8 cellular contexts compared by ENCODE assay signal in genomic region chr3:58034738-58035511, GRCh38. TPM values are rescaled to one million over a fixed set of nuclear protein-coding genes. Genes with fewer than 3 reads are reported as not detected.
DNase-seq lines count a peak whose midpoint lies in the region; ATAC-seq and TF ChIP-seq lines count a peak whose summit lies in the region.

No MANE protein-coding gene starts in this region.

- H3K36me3 Mint-ChIP-seq in activated naive CD8-positive, alpha-beta T cell treated with anti-CD3 and anti-CD28 coated beads, Interleukin-2, amount 50 U/mL, for 24 hours (ENCODE audit: low read depth) = no peaks in the 10 kb centered on the region

- TF ChIP-seq CTCF in GM12865 (IDR thresholded peaks at IDR 0.05; ENCODE audit: insufficient read depth, low read depth, low read length, missing control alignments) = no peak

- H3K27me3 Mint-ChIP-seq in activated naive CD8-positive, alpha-beta T cell treated with anti-CD3 and anti-CD28 coated beads, Interleukin-2, amount 50 U/mL, for 24 hours = no peaks in the 10 kb centered on the region

- peak overlapping the region; percentile 15 for H3K4me3 Mint-ChIP-seq in activated naive CD8-positive, alpha-beta T cell treated with anti-CD3 and anti-CD28 coated beads, Interleukin-2, amount 50 U/mL, for 24 hours

- H3K4me3 ChIP-seq in GM12865 (ENCODE audit: low read depth, low read length) = 0 out of 2 replicates have a peak overlapping the region, but pooled peaks have one; percentile 3

- ATAC-seq in GM21360 (IDR thresholded peaks at IDR 0.05; ENCODE audit: unreplicated experiment) (peak; percentile 97), HG03442 (IDR thresholded peaks at IDR 0.05; ENCODE audit: unreplicated experiment) (peak; percentile 99), left lobe of liver (no peak)
- peak; percentile 98 for ATAC-seq in activated naive CD8-positive, alpha-beta T cell treated with anti-CD3 and anti-CD28 coated beads, Interleukin-2, amount 50 U/mL, for 24 hours

- DNase-seq in GM12865 (ENCODE audit: low read depth) = peak; percentile 93
- no peak for DNase-seq in activated naive CD8-positive, alpha-beta T cell treated with anti-CD3 and anti-CD28 coated beads, Interleukin-2, amount 50 U/mL, for 24 hours
- peak; percentile 43 for DNase-seq in stimulated activated CD4-positive, alpha-beta T cell treated with anti-CD3 and anti-CD28 coated beads, Interleukin-4, amount 100 ng/mL, for 24 hours
- DNase-seq in NCI-H526 (lab: John Stamatoyannopoulos, UW) = no peak
- DNase-seq in left lobe of liver (ENCODE audit: low spot score) = no peak
- DNase-seq in NCI-H2081 (lab: John Stamatoyannopoulos, UW) = no peak

- H3K27ac Mint-ChIP-seq in activated naive CD8-positive, alpha-beta T cell treated with anti-CD3 and anti-CD28 coated beads, Interleukin-2, amount 50 U/mL, for 24 hours = peak overlapping the region; percentile 66

- H3K9me3 Mint-ChIP-seq in activated naive CD8-positive, alpha-beta T cell treated with anti-CD3 and anti-CD28 coated beads, Interleukin-2, amount 50 U/mL, for 24 hours = no peaks in the 10 kb centered on the region

- peaks cover 63% of the 10 kb centered on the region for H3K4me1 Mint-ChIP-seq in activated naive CD8-positive, alpha-beta T cell treated with anti-CD3 and anti-CD28 coated beads, Interleukin-2, amount 50 U/mL, for 24 hours

RNA-seq across cellular contexts. Expression of gene FLNB, which starts 26.7 kb away (rescaled TPM):
- 52.8 TPM for total RNA-seq in left lobe of liver

Comparison
In these comparisons a context has a peak if more than half of its experiments do, and no peak if none do; other contexts are left out.
1. DNase-seq: peak in GM12865 (single experiment) and stimulated activated CD4-positive, alpha-beta T cell treated with anti-CD3 and anti-CD28 coated beads, Interleukin-4, amount 100 ng/mL, for 24 hours (single experiment); none in activated naive CD8-positive, alpha-beta T cell treated with anti-CD3 and anti-CD28 coated beads, Interleukin-2, amount 50 U/mL, for 24 hours (single experiment), NCI-H526 (0 of 2), left lobe of liver (single experiment) and NCI-H2081 (0 of 2).